In the genomic region with DNA sequence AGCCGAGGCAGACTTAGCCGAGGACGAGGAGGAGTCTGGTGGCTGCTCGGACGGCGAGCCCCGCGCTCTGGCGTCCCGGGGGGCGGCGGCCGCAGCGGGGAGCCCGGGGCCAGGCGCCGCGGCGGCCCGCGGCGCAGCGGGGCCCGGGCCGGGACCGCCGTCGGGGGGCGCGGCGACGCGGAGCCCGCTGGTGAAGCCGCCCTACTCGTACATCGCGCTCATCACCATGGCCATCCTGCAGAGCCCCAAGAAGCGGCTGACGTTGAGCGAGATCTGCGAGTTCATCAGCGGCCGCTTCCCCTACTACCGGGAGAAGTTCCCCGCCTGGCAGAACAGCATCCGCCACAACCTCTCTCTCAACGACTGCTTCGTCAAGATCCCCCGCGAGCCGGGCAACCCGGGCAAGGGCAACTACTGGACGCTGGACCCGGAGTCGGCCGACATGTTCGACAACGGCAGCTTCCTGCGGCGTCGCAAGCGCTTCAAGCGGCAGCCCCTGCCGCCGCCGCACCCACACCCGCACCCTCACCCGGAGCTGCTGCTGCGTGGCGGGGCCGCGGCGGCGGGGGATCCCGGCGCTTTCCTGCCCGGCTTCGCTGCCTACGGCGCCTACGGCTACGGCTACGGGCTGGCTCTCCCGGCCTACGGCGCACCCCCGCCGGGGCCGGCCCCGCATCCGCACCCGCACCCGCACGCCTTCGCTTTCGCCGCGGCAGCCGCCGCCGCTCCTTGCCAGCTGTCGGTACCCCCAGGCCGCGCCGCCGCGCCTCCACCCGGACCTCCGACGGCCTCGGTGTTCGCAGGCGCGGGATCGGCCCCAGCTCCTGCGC, we compare ENCODE assay signal across 8 cellular contexts. TPM values are rescaled to one million over a fixed set of nuclear protein-coding genes. Genes with fewer than 3 reads are reported as not detected.
A peak's percentile ranks its signal among the peaks of the same experiment; 100 is the strongest.
DNase-seq lines count a peak whose midpoint lies in the region; ATAC-seq and TF ChIP-seq lines count a peak whose summit lies in the region.

No MANE protein-coding gene starts in this region.

- peaks cover 4% of the 10 kb centered on the region for H3K9me3 Mint-ChIP-seq in glutamatergic neuron (ENCODE audit: unreplicated experiment)

- no peaks in the 10 kb centered on the region for H3K36me3 ChIP-seq in neutrophil

- DNase-seq in RPMI7951 (ENCODE audit: low read depth) (peak; percentile 21), NCI-H1694 (lab: John Stamatoyannopoulos, UW) (no peak), glutamatergic neuron (no peak), hippocampal formation (lab: John Stamatoyannopoulos, UW) (no peak)
- DNase-seq in central memory CD4-positive, alpha-beta T cell, result peak; percentile 42

- no peaks in the 10 kb centered on the region for H3K36me3 Mint-ChIP-seq in glutamatergic neuron (ENCODE audit: unreplicated experiment)

- no peak overlapping the region for H3K4me3 Mint-ChIP-seq in glutamatergic neuron (ENCODE audit: unreplicated experiment)

- H3K4me1 ChIP-seq in neutrophil (ENCODE audit: control insufficient read depth in 1 of 2, insufficient read depth in 1 of 2, low read depth in 1 of 2, low read length in 1 of 2), result peaks cover 26 to 41% of the 10 kb centered on the region in 2 experiments

- H3K4me3 ChIP-seq in neutrophil (ENCODE audit: low read depth in 1 of 2, low read length in 1 of 2), result peak overlapping the region; percentile 70 to 86

- peaks cover 21% of the 10 kb centered on the region for H3K27me3 Mint-ChIP-seq in glutamatergic neuron (ENCODE audit: unreplicated experiment)

- peaks cover 100% of the 10 kb centered on the region for H3K27me3 ChIP-seq in neutrophil

- H3K27ac Mint-ChIP-seq in glutamatergic neuron (ENCODE audit: unreplicated experiment), result no peak overlapping the region

- H3K9me3 ChIP-seq in neutrophil, result no peaks in the 10 kb centered on the region

- TF ChIP-seq CTCF in neutrophil (IDR thresholded peaks at IDR 0.05), result no peak
- no peak for TF ChIP-seq CTCF in glutamatergic neuron (IDR thresholded peaks at IDR 0.05; ENCODE audit: partially characterized antibody, unreplicated experiment)

- peaks cover 7% of the 10 kb centered on the region for H3K4me1 Mint-ChIP-seq in glutamatergic neuron (ENCODE audit: low read depth, unreplicated experiment)

- ATAC-seq in GM19455 (IDR thresholded peaks at IDR 0.05; ENCODE audit: unreplicated experiment), result peak; percentile 0
- no peak for ATAC-seq in GM19023 (IDR thresholded peaks at IDR 0.05; ENCODE audit: unreplicated experiment)

- H3K27ac ChIP-seq in neutrophil, result no peak overlapping the region

RNA-seq across cellular contexts. Expression of a gene that starts 0.7 kb away (rescaled TPM):
- 0.20 and 0.48 TPM in 2 replicates for total RNA-seq in RPMI7951 (2014; rRNA removed; shearing (Covaris generic))
- not detected for total RNA-seq in glutamatergic neuron (ENCODE audit: unreplicated experiment)

RNA-seq across cellular contexts. Expression of a gene that starts 22.5 kb away (rescaled TPM):
- not detected in 2 replicates for total RNA-seq in RPMI7951 (2014; rRNA removed; shearing (Covaris generic))
- not detected for total RNA-seq in glutamatergic neuron (ENCODE audit: unreplicated experiment)

Comparison
In these comparisons a context has a peak if more than half of its experiments do, and no peak if none do; other contexts are left out.
1. DNase-seq: peak in RPMI7951 (single experiment) and central memory CD4-positive, alpha-beta T cell (single experiment); none in NCI-H1694 (single experiment), glutamatergic neuron (single experiment) and hippocampal formation (0 of 2).